In the genomic region with DNA sequence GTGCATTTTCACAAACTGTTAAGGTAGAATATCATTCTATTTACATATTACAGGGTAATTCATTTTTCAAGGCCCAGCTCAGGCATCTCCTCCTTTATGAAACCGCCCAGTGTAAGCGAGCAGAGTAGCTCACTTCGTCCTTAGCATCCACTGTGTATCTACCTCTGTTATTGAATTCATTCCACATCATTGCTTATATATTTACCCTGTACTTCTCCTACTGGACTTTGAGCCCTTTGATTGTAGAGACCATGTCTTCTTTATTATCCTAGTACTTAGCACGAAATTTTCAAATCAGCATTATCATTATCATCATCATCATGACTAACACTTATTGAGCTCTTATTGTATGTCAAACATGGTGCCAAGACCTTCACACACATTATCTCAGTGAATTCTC, we compare ENCODE assay signal across 36 cellular contexts.
"Had no signal": no experiment of that assay in that cellular context is flagged by ENCODE, and none has a peak within 500 bp of the region (broad histone marks: within the 10 kb centered on the region; RNA-seq: fewer than 3 reads in every experiment).

No MANE protein-coding gene starts in this region.

- H3K27ac ChIP-seq: adrenal gland, body of pancreas, brain microvascular endothelial cell, breast epithelium, WERI-Rb-1 had no signal

- FAIRE-seq: astrocyte, TTC549 had no signal

- H3K4me1 ChIP-seq: adrenal gland, breast epithelium had no signal

- H3K36me3 ChIP-seq: adrenal gland, brain microvascular endothelial cell, breast epithelium, WERI-Rb-1 had no signal

- H3K4me3 ChIP-seq: adrenal gland, body of pancreas, breast epithelium had no signal

- ATAC-seq: activated CD4-positive, alpha-beta T cell treated with anti-CD3 and anti-CD28 coated beads for 36 hours; activated CD4-positive, CD25-positive, alpha-beta regulatory T cell treated with anti-CD3 and anti-CD28 coated beads, Interleukin-2, amount 50 U/mL, for 24 hours; activated CD8-positive, alpha-beta T cell treated with anti-CD3 and anti-CD28 coated beads, Interleukin-2, amount 10 ng/mL, durations not matched to agents 7 days and 5 days; activated naive CD4-positive, alpha-beta T cell treated with anti-CD3 and anti-CD28 coated beads, Interleukin-2, amount 50 U/mL, for 72 hours; activated T-cell treated with anti-CD3 and anti-CD28 coated beads, Interleukin-2, amount 50 U/mL, for 4 hours; activated T-cell treated with anti-CD3 and anti-CD28 coated beads, Interleukin-2, amount 50 U/mL, for 72 hours; activated T-helper 17 cell treated with anti-CD3 and anti-CD28 coated beads, Interleukin-2, amount 50 U/mL, for 72 hours; body of pancreas; WTC11 had no signal

- H3K9me3 ChIP-seq: adrenal gland, body of pancreas, breast epithelium had no signal

- DNase-seq: activated CD4-positive, alpha-beta memory T cell treated with anti-CD3 and anti-CD28 coated beads, Interleukin-2, amount 10 ng/mL, durations not matched to agents 7 days and 5 days; activated CD4-positive, alpha-beta T cell treated with anti-CD3 and anti-CD28 coated beads for 1 hour; activated CD4-positive, alpha-beta T cell treated with anti-CD3 and anti-CD28 coated beads for 36 hours; activated CD4-positive, alpha-beta T cell treated with anti-CD3 and anti-CD28 coated beads for 48 hours; activated CD4-positive, alpha-beta T cell treated with anti-CD3 and anti-CD28 coated beads, Interleukin-2, amount 10 ng/mL, durations not matched to agents 7 days and 5 days; activated CD4-positive, alpha-beta T cell treated with anti-CD3 and anti-CD28 coated beads, Interleukin-2, amount 50 U/mL, for 48 hours; activated CD4-positive, CD25-positive, alpha-beta regulatory T cell; activated CD8-positive, alpha-beta memory T cell treated with anti-CD3 and anti-CD28 coated beads, Interleukin-2, amount 50 U/mL, for 4 hours; activated CD8-positive, alpha-beta T cell treated with anti-CD3 and anti-CD28 coated beads, Interleukin-2, amount 10 ng/mL, durations not matched to agents 7 days and 5 days; activated effector memory CD4-positive, alpha-beta T cell treated with anti-CD3 and anti-CD28 coated beads, Interleukin-2, amount 50 U/mL, for 16 hours; activated gamma-delta T cell treated with Interleukin-2 at 50 U/mL for 16 hours; activated naive CD4-positive, alpha-beta T cell; activated naive CD4-positive, alpha-beta T cell treated with anti-CD3 and anti-CD28 coated beads for 36 hours; activated naive CD4-positive, alpha-beta T cell treated with anti-CD3 and anti-CD28 coated beads, Interleukin-2, amount 50 U/mL, for 16 hours; activated naive CD8-positive, alpha-beta T cell treated with anti-CD3 and anti-CD28 coated beads for 36 hours; activated T-cell treated with anti-CD3 and anti-CD28 coated beads for 4 hours; activated T-cell treated with anti-CD3 and anti-CD28 coated beads, Interleukin-2, amount 50 U/mL, for 1 hour; activated T-cell treated with anti-CD3 and anti-CD28 coated beads, Interleukin-2, amount 50 U/mL, for 4 hours; activated T-cell treated with anti-CD3 and anti-CD28 coated beads, Interleukin-2, amount 50 U/mL, for 72 hours; adrenal gland; amniotic stem cell; aorta; body of pancreas; brain microvascular endothelial cell; central memory CD4-positive, alpha-beta T cell; T-helper 1 cell; T-helper 2 cell; T-helper 9 cell; WERI-Rb-1 had no signal

- H3K27me3 ChIP-seq: adrenal gland, body of pancreas, brain microvascular endothelial cell, breast epithelium had no signal
